In the genomic region with DNA sequence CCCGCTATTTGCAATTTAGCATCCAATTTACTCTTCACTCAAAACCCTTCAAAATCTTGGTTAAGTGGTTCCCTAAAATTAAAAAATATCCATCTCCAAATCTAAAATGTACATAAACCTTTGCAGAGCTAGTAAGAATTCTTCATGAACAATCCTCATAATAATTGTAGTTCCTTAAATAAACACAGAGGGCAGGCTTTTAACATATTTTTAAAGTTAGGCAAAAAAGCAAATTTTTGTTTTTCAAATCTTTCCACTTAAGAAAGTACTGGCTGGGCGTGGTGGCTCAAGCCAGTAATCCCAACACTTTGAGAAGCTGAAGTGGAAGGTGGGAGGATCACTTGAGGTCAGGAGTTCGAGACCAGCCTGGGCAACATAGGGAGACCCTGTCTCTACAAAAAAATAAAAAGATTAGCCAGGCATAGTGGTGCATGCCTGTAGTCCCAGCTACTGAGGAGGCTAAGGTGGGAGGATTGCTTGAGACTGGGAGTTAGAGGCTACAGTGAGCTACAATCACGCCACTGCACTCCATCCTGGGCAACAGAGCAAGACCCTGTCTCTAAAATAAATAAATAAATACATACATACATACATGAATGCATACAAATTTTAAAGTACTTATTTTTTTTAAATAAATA, we compare ENCODE assay signal across 8 cellular contexts. TPM values are rescaled to one million over a fixed set of nuclear protein-coding genes. Genes with fewer than 3 reads are reported as not detected.
DNase-seq lines count a peak whose midpoint lies in the region; ATAC-seq and TF ChIP-seq lines count a peak whose summit lies in the region.

No MANE protein-coding gene starts in this region.

- DNase-seq in DMS114 treated with DMSO at 0.1 percent for 48 hours (lab: John Stamatoyannopoulos, UW; ENCODE audit: unreplicated experiment) (peak; percentile 31), LNCaP clone FGC (ENCODE audit: low read depth) (no peak), cerebellar cortex (ENCODE audit: low spot score) (peak; percentile 20), COLO829 (ENCODE audit: low spot score) (no peak)
- no peak for DNase-seq in stimulated activated CD8-positive, alpha-beta memory T cell treated with anti-CD3 and anti-CD28 coated beads, Interleukin-4, amount 100 ng/mL, for 48 hours

- peak; percentile 29 for TF ChIP-seq RAD21 in neural cell (conservative IDR thresholded peaks at IDR 0.05)

- no peak overlapping the region for H3K27ac ChIP-seq in neural cell (ENCODE audit: low read length)

- H3K9me3 ChIP-seq in neural cell (ENCODE audit: low read length) = no peaks in the 10 kb centered on the region

- no peaks in the 10 kb centered on the region for H4K20me1 ChIP-seq in neural cell (ENCODE audit: insufficient read depth)

- H3K79me2 ChIP-seq in neural cell (replicated peaks; ENCODE audit: insufficient read depth, low read length) = no peaks in the 10 kb centered on the region

- TF ChIP-seq CTCF in LNCaP clone FGC (IDR thresholded peaks at IDR 0.05; ENCODE audit: control insufficient read depth, extremely low read depth, insufficient read depth) = peak; percentile 26; the same call in 1 of the 2 replicates
- peak; percentile 58 for TF ChIP-seq CTCF in neural cell (IDR thresholded peaks at IDR 0.05; ENCODE audit: poor library complexity, severe bottlenecking)

- H2AFZ ChIP-seq in neural cell (ENCODE audit: low read depth, low read length) = no peak overlapping the region

- no peak for TF ChIP-seq EP300 in neural cell (conservative IDR thresholded peaks at IDR 0.05; ENCODE audit: poor library complexity, severe bottlenecking)

- H3K9ac ChIP-seq in neural cell (ENCODE audit: low read length) = no peak overlapping the region

- H3K4me2 ChIP-seq in neural cell (ENCODE audit: low read length) = no peak overlapping the region

- H3K4me3 ChIP-seq in LNCaP clone FGC (ENCODE audit: low read depth, low read length) = no peak overlapping the region
- H3K4me3 ChIP-seq in neural cell (ENCODE audit: low read length) = no peak overlapping the region

- H3K36me3 ChIP-seq in neural cell (ENCODE audit: insufficient read depth, low read length) = no peaks in the 10 kb centered on the region

- no peaks in the 10 kb centered on the region for H3K27me3 ChIP-seq in neural cell (ENCODE audit: insufficient read depth, low read depth, low read length)

- H3F3A ChIP-seq in neural cell (ENCODE audit: insufficient read depth, low read length, poor library complexity, severe bottlenecking) = no peaks in the 10 kb centered on the region

- ATAC-seq in GM21786 (IDR thresholded peaks at IDR 0.05; ENCODE audit: unreplicated experiment) (no peak), GM19035 (IDR thresholded peaks at IDR 0.05; ENCODE audit: unreplicated experiment) (no peak)

- no peaks in the 10 kb centered on the region for H3K9me2 ChIP-seq in neural cell (ENCODE audit: insufficient read depth, low read length)

TF ChIP-seq in neural cell, 6 proteins besides CTCF, POLR2A, EP300 and RAD21:
- peak; percentile 17 for TF ChIP-seq SMC3 (conservative IDR thresholded peaks at IDR 0.05; ENCODE audit: poor library complexity)
- no peak for TF ChIP-seq TAF1 (IDR thresholded peaks at IDR 0.05; ENCODE audit: low read depth)
- TF ChIP-seq EZH2 (IDR thresholded peaks at IDR 0.05; ENCODE audit: borderline replicate concordance, insufficient read depth, low read length, poor library complexity, severe bottlenecking) = no peak

RNA-seq across cellular contexts. Expression of gene PLAAT3, which starts 25.1 kb away (rescaled TPM):
- polyA plus RNA-seq in neural cell = not detected in 2 replicates
- polyA minus RNA-seq in neural cell = not detected in 2 replicates

RNA-seq across cellular contexts. Expression of gene ATL3, which starts 31.9 kb away (rescaled TPM):
- 2.4 and 4.0 TPM in 2 replicates for polyA plus RNA-seq in neural cell
- 3.9 and 6.3 TPM in 2 replicates for polyA minus RNA-seq in neural cell

RNA-seq across cellular contexts. Expression of gene RTN3, which starts 42.0 kb away (rescaled TPM):
- 270 and 283 TPM in 2 replicates for polyA plus RNA-seq in neural cell
- 267 and 343 TPM in 2 replicates for polyA minus RNA-seq in neural cell

Comparison
In these comparisons a context has a peak if more than half of its experiments do, and no peak if none do; other contexts are left out.
1. DNase-seq: peak in DMS114 treated with DMSO at 0.1 percent for 48 hours (single experiment) and cerebellar cortex (single experiment); none in LNCaP clone FGC (single experiment), stimulated activated CD8-positive, alpha-beta memory T cell treated with anti-CD3 and anti-CD28 coated beads, Interleukin-4, amount 100 ng/mL, for 48 hours (single experiment) and COLO829 (single experiment).